In the genomic region with DNA sequence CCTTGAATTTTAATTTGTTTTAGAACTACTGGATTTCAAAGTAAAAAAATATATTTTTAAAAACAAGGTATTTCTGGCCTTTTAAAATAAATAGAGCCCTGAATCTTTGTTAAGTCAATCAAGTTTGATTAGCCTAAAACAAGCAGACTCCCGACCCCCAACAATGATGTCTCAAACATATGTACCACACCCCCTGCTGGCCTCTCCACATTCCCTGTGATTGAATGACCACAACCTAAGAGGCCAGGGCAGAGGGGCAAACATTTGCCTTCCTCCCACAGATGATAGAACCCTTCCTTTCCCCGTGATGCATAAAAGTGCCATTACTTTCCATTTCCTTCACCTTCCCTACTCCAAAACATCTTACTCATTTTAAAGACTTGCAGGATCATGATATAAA, we compare ENCODE assay signal across 18 cellular contexts.
DNase-seq lines count a peak whose midpoint lies in the region; ATAC-seq and TF ChIP-seq lines count a peak whose summit lies in the region.
"Had no signal": no experiment of that assay in that cellular context is flagged by ENCODE, and none has a peak within 500 bp of the region (broad histone marks: within the 10 kb centered on the region; RNA-seq: fewer than 3 reads in every experiment).

No MANE protein-coding gene starts in this region.

- intact Hi-C loops in PC-3 (cut with micrococcal nuclease), result loop anchor here (5.0 to 10.0 kb wide), 4 partner anchors 221 to 1582 kb away; no protein-coding TSS in a partner anchor

- peaks cover 5% of the 10 kb centered on the region for H3K4me1 Mint-ChIP-seq in progenitor cell of endocrine pancreas (ENCODE audit: low read depth)

- H3K27ac Mint-ChIP-seq in progenitor cell of endocrine pancreas, result no peak overlapping the region
- H3K27ac Mint-ChIP-seq: activated CD8-positive, alpha-beta T cell treated with anti-CD3 and anti-CD28 coated beads for 36 hours had no signal

- H3K4me2 ChIP-seq in SK-N-SH (no peak overlapping the region), PC-3 (ENCODE audit: low read length) (no peak overlapping the region)
- H3K4me2 ChIP-seq: A549 had no signal

- ATAC-seq in SK-N-SH treated with all-trans-retinoic acid at 6 μM for 48 hours, result no peak
- ATAC-seq in PC-3, result no peak
- ATAC-seq in HG02763 (IDR thresholded peaks at IDR 0.05; ENCODE audit: unreplicated experiment), result no peak
- no peak for ATAC-seq in HG03139 (IDR thresholded peaks at IDR 0.05; ENCODE audit: unreplicated experiment)
- ATAC-seq: A549; activated CD8-positive, alpha-beta T cell treated with anti-CD3 and anti-CD28 coated beads for 36 hours had no signal

- H3K36me3 ChIP-seq in SK-N-SH (replicated peaks in 1 of 2; ENCODE audit: control insufficient read depth in 1 of 2, insufficient read depth in 2 of 2, low read length in 1 of 2), result peaks cover 19 to 23% of the 10 kb centered on the region in 2 experiments
- H3K36me3 ChIP-seq in PC-3 (ENCODE audit: low read depth, low read length), result peaks cover 5% of the 10 kb centered on the region; the same call in 1 of the 2 replicates
- H3K36me3 ChIP-seq: prostate gland had no signal

- DNase-seq in SK-N-SH (no peak), PC-3 (no peak), epithelial cell of proximal tubule (ENCODE audit: low read depth) (no peak), progenitor cell of endocrine pancreas (ENCODE audit: low spot score, unreplicated experiment) (no peak), activated gamma-delta T cell (lab: John Stamatoyannopoulos, UW) (no peak)
- DNase-seq: activated CD8-positive, alpha-beta T cell treated with anti-CD3 and anti-CD28 coated beads for 36 hours; activated gamma-delta T cell treated with Interleukin-2 at 50 U/mL for 16 hours; DMS79 treated with DMSO at 0.1 percent for 48 hours; MM.1S; RPMI8226; stimulated activated CD4-positive, alpha-beta T cell treated with anti-CD3 and anti-CD28 coated beads, Interleukin-2, amount 100 ng/mL, for 24 hours; T1000 had no signal

- CTCF ChIA-PET in SK-N-SH (lab: Yijun Ruan, JAX) (interaction anchor here (0.6 to 7.1 kb wide), 16 partner anchors 8 to 1577 kb away, joined by 3 to 85 read pairs (median 4); partner anchors contain the start of gene B3GALT1), PC-3 (lab: Charles Lee) (no interaction called here)

- BruUV-seq in PC-3 (replicated peaks; lab: Mats Ljungman, UMichigan), result no TSS peak

- H3K9me3 ChIP-seq in SK-N-SH, result no peaks in the 10 kb centered on the region
- H3K9me3 ChIP-seq in PC-3 (ENCODE audit: low read length), result no peaks in the 10 kb centered on the region
- H3K9me3 ChIP-seq: A549, prostate gland had no signal

- POLR2A ChIA-PET in SK-N-SH (lab: Yijun Ruan, JAX) (no interaction called here), PC-3 (lab: Charles Lee; ENCODE audit: unreplicated experiment) (no interaction called here)

- peaks cover 2% of the 10 kb centered on the region for H3K9me3 Mint-ChIP-seq in progenitor cell of endocrine pancreas (ENCODE audit: low read depth)
- H3K9me3 Mint-ChIP-seq: activated CD8-positive, alpha-beta T cell treated with anti-CD3 and anti-CD28 coated beads for 36 hours had no signal

- H3K79me2 ChIP-seq in SK-N-SH (ENCODE audit: insufficient read depth) (peaks cover 3% of the 10 kb centered on the region; the same call in 1 of the 2 replicates), PC-3 (ENCODE audit: low read length) (no peaks in the 10 kb centered on the region)

- TF ChIP-seq EP300 in SK-N-SH (IDR thresholded peaks at IDR 0.05; ENCODE audit: borderline replicate concordance in 1 of 2, low read depth in 1 of 2, low read length in 1 of 2), result no peak

- H3K27ac ChIP-seq in SK-N-SH (ENCODE audit: low read depth in 2 of 2, low read length in 1 of 2) (no peak overlapping the region; a peak in 1 of 4 replicates), PC-3 (ENCODE audit: low read length) (no peak overlapping the region)
- H3K27ac ChIP-seq: A549, epithelial cell of prostate, prostate gland had no signal

- H3K4me1 ChIP-seq in SK-N-SH (ENCODE audit: control insufficient read depth in 1 of 2, insufficient read depth in 2 of 2, low read depth in 1 of 2, low read length in 1 of 2), result peaks cover 0 to 8% of the 10 kb centered on the region in 2 experiments; a peak in 2 of 4 replicates
- H3K4me1 ChIP-seq in PC-3 (ENCODE audit: insufficient read depth, low read length), result no peaks in the 10 kb centered on the region
- H3K4me1 ChIP-seq: A549, prostate gland had no signal

- H4K20me1 ChIP-seq in SK-N-SH (ENCODE audit: insufficient read depth) (no peaks in the 10 kb centered on the region), PC-3 (ENCODE audit: low read length) (no peaks in the 10 kb centered on the region)

- no peak overlapping the region for H2AFZ ChIP-seq in SK-N-SH (ENCODE audit: low read depth)
- H2AFZ ChIP-seq in PC-3 (ENCODE audit: low read length), result no peak overlapping the region

- 94% methylated on average over 2 of the region's 2 CpGs for WGBS in SK-N-SH (ENCODE audit: low lambda C conversion rate)

- H3K4me3 Mint-ChIP-seq in progenitor cell of endocrine pancreas (ENCODE audit: low read depth), result no peak overlapping the region
- H3K4me3 Mint-ChIP-seq: activated CD8-positive, alpha-beta T cell treated with anti-CD3 and anti-CD28 coated beads for 36 hours had no signal

- H3K27me3 Mint-ChIP-seq in progenitor cell of endocrine pancreas, result no peaks in the 10 kb centered on the region
- H3K27me3 Mint-ChIP-seq: activated CD8-positive, alpha-beta T cell treated with anti-CD3 and anti-CD28 coated beads for 36 hours had no signal

- TF ChIP-seq CTCF in SK-N-SH (IDR thresholded peaks at IDR 0.05), result peak; percentile 33
- TF ChIP-seq CTCF in PC-3 (conservative IDR thresholded peaks at IDR 0.05; ENCODE audit: low read depth, low read length), result peak; percentile 34; the same call in 1 of the 2 replicates
- TF ChIP-seq CTCF in epithelial cell of proximal tubule (conservative IDR thresholded peaks at IDR 0.05; ENCODE audit: low read depth, low read length), result peak; percentile 51
- TF ChIP-seq CTCF in progenitor cell of endocrine pancreas (IDR thresholded peaks at IDR 0.05; ENCODE audit: unreplicated experiment), result peak; percentile 36

- TF ChIP-seq RAD21 in SK-N-SH (IDR thresholded peaks at IDR 0.05; ENCODE audit: low read length), result peak; percentile 49

- H3K27me3 ChIP-seq in SK-N-SH (ENCODE audit: insufficient read depth) (no peaks in the 10 kb centered on the region), PC-3 (ENCODE audit: low read length) (no peaks in the 10 kb centered on the region)

- no peak overlapping the region for H3K9ac ChIP-seq in SK-N-SH
- no peak overlapping the region for H3K9ac ChIP-seq in PC-3 (ENCODE audit: low read length)

- H3K36me3 Mint-ChIP-seq in progenitor cell of endocrine pancreas (ENCODE audit: insufficient read depth), result peaks cover 17% of the 10 kb centered on the region

- H3K4me3 ChIP-seq in SK-N-SH (ENCODE audit: low read depth in 2 of 2, low read length in 1 of 2), result no peak overlapping the region
- H3K4me3 ChIP-seq in PC-3 (ENCODE audit: low read length), result no peak overlapping the region
- H3K4me3 ChIP-seq in epithelial cell of proximal tubule (ENCODE audit: low read depth, low read length), result no peak overlapping the region
- H3K4me3 ChIP-seq: A549, prostate gland had no signal

- H3F3A ChIP-seq in SK-N-SH (replicated peaks; ENCODE audit: insufficient read depth), result peaks cover 7% of the 10 kb centered on the region
- H3F3A ChIP-seq in PC-3 (ENCODE audit: low read length, unreplicated experiment), result no peaks in the 10 kb centered on the region

- H3K9me2 ChIP-seq in SK-N-SH, result no peaks in the 10 kb centered on the region
- H3K9me2 ChIP-seq in PC-3 (replicated peaks; ENCODE audit: low read length), result no peaks in the 10 kb centered on the region

TF ChIP-seq in SK-N-SH, 30 proteins besides CTCF, POLR2A, EP300 and RAD21:
- TF ChIP-seq FOXJ3 (CRISPR knock-in tag; IDR thresholded peaks at IDR 0.05) (no peak), SMC3 (IDR thresholded peaks at IDR 0.05; ENCODE audit: low read depth, low read length) (peak; percentile 48; the same call in 1 of the 2 replicates)

TF ChIP-seq in SK-N-SH treated with all-trans-retinoic acid at 6 μM for 48 hours, 23 proteins besides CTCF, POLR2A, EP300 and RAD21 (continues in another document):
- TF ChIP-seq, protein P1, sequence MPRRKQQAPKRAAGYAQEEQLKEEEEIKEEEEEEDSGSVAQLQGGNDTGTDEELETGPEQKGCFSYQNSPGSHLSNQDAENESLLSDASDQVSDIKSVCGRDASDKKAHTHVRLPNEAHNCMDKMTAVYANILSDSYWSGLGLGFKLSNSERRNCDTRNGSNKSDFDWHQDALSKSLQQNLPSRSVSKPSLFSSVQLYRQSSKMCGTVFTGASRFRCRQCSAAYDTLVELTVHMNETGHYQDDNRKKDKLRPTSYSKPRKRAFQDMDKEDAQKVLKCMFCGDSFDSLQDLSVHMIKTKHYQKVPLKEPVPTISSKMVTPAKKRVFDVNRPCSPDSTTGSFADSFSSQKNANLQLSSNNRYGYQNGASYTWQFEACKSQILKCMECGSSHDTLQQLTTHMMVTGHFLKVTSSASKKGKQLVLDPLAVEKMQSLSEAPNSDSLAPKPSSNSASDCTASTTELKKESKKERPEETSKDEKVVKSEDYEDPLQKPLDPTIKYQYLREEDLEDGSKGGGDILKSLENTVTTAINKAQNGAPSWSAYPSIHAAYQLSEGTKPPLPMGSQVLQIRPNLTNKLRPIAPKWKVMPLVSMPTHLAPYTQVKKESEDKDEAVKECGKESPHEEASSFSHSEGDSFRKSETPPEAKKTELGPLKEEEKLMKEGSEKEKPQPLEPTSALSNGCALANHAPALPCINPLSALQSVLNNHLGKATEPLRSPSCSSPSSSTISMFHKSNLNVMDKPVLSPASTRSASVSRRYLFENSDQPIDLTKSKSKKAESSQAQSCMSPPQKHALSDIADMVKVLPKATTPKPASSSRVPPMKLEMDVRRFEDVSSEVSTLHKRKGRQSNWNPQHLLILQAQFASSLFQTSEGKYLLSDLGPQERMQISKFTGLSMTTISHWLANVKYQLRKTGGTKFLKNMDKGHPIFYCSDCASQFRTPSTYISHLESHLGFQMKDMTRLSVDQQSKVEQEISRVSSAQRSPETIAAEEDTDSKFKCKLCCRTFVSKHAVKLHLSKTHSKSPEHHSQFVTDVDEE (CRISPR knock-in tag; IDR thresholded peaks at IDR 0.05), result no peak
- TF ChIP-seq, protein P2, sequence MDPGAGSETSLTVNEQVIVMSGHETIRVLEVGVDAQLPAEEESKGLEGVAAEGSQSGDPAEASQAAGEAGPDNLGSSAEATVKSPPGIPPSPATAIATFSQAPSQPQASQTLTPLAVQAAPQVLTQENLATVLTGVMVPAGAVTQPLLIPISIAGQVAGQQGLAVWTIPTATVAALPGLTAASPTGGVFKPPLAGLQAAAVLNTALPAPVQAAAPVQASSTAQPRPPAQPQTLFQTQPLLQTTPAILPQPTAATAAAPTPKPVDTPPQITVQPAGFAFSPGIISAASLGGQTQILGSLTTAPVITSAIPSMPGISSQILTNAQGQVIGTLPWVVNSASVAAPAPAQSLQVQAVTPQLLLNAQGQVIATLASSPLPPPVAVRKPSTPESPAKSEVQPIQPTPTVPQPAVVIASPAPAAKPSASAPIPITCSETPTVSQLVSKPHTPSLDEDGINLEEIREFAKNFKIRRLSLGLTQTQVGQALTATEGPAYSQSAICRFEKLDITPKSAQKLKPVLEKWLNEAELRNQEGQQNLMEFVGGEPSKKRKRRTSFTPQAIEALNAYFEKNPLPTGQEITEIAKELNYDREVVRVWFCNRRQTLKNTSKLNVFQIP (CRISPR knock-in tag; IDR thresholded peaks at IDR 0.05; ENCODE audit: borderline replicate concordance, low read depth), result no peak
- TF ChIP-seq ISL1 (CRISPR knock-in tag; IDR thresholded peaks at IDR 0.05), result no peak
- TF ChIP-seq ZC3H10 (CRISPR knock-in tag; IDR thresholded peaks at IDR 0.05), result no peak
